ENCODE assay signal across 8 cellular contexts in the genomic region with DNA sequence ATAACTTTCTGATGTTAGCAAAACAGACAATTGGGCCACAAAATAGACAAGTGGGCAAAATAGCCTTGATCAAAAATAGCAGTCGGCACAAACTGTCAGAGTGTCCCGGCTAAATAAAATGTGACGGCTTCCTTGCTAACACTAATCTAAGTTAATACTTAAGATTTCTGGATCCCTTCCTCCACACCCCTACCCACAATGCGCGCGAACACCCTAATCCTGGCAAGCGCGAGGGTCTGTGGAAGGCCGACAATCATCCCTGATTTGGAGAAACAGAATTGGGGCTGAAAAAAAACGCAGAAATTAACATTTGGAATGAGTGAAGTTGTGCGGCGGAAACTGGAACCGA. TPM values are rescaled to one million over a fixed set of nuclear protein-coding genes. Genes with fewer than 3 reads are reported as not detected.
A peak's percentile ranks its signal among the peaks of the same experiment; 100 is the strongest.
DNase-seq lines count a peak whose midpoint lies in the region; ATAC-seq lines count a peak whose summit lies in the region.

No MANE protein-coding gene starts in this region.

- peak overlapping the region; percentile 96 for H3K4me3 Mint-ChIP-seq in activated CD4-positive, alpha-beta memory T cell treated with anti-CD3 and anti-CD28 coated beads for 36 hours
- H3K4me3 Mint-ChIP-seq in stimulated activated naive CD8-positive, alpha-beta T cell treated with anti-CD3 and anti-CD28 coated beads, Interleukin-15, amount 100 ng/mL, for 72 hours = peak overlapping the region; percentile 98

- CTCF ChIA-PET in activated CD4-positive, alpha-beta memory T cell treated with anti-CD3 and anti-CD28 coated beads for 36 hours (lab: Charles Lee) = no interaction called here

- POLR2A ChIA-PET in activated CD4-positive, alpha-beta memory T cell treated with anti-CD3 and anti-CD28 coated beads for 36 hours (lab: Charles Lee) = interaction anchor here (1.0 kb wide), 1 partner anchor 1354 kb away, joined by 3 read pairs; no protein-coding TSS in a partner anchor

- DNase-seq in activated CD4-positive, alpha-beta memory T cell treated with anti-CD3 and anti-CD28 coated beads for 36 hours = no peak
- no peak for DNase-seq in stimulated activated naive CD8-positive, alpha-beta T cell treated with anti-CD3 and anti-CD28 coated beads, Interleukin-15, amount 100 ng/mL, for 72 hours
- DNase-seq in NCI-H2029 (lab: John Stamatoyannopoulos, UW) (no peak), activated gamma-delta T cell treated with Interleukin-2 at 50 U/mL for 16 hours (no peak), HCEC 1CT (no peak)
- DNase-seq in stimulated activated naive CD4-positive, alpha-beta T cell treated with Interleukin-2 at 50 U/mL for 16 hours (lab: John Stamatoyannopoulos, UW) = no peak

- H3K4me1 Mint-ChIP-seq in activated CD4-positive, alpha-beta memory T cell treated with anti-CD3 and anti-CD28 coated beads for 36 hours (ENCODE audit: low read depth) = peaks cover 37% of the 10 kb centered on the region
- H3K4me1 Mint-ChIP-seq in stimulated activated naive CD8-positive, alpha-beta T cell treated with anti-CD3 and anti-CD28 coated beads, Interleukin-15, amount 100 ng/mL, for 72 hours = peaks cover 48% of the 10 kb centered on the region

- peak overlapping the region; percentile 89 for H3K4me3 ChIP-seq in iPS-11a (ENCODE audit: low read depth, low read length)

- peak overlapping the region; percentile 86 for H3K27ac Mint-ChIP-seq in activated CD4-positive, alpha-beta memory T cell treated with anti-CD3 and anti-CD28 coated beads for 36 hours
- peak overlapping the region; percentile 95 to 98 for H3K27ac Mint-ChIP-seq in stimulated activated naive CD8-positive, alpha-beta T cell treated with anti-CD3 and anti-CD28 coated beads, Interleukin-15, amount 100 ng/mL, for 72 hours

- H3K9me3 Mint-ChIP-seq in activated CD4-positive, alpha-beta memory T cell treated with anti-CD3 and anti-CD28 coated beads for 36 hours = no peaks in the 10 kb centered on the region
- no peaks in the 10 kb centered on the region for H3K9me3 Mint-ChIP-seq in stimulated activated naive CD8-positive, alpha-beta T cell treated with anti-CD3 and anti-CD28 coated beads, Interleukin-15, amount 100 ng/mL, for 72 hours

- H3K36me3 Mint-ChIP-seq in activated CD4-positive, alpha-beta memory T cell treated with anti-CD3 and anti-CD28 coated beads for 36 hours = peaks cover 20% of the 10 kb centered on the region

- peak; percentile 0 for ATAC-seq in HG02623 (IDR thresholded peaks at IDR 0.05; ENCODE audit: unreplicated experiment)
- ATAC-seq in stimulated activated naive CD8-positive, alpha-beta T cell treated with anti-CD3 and anti-CD28 coated beads, Interleukin-15, amount 100 ng/mL, for 72 hours = peak; percentile 0

- no peaks in the 10 kb centered on the region for H3K27me3 Mint-ChIP-seq in activated CD4-positive, alpha-beta memory T cell treated with anti-CD3 and anti-CD28 coated beads for 36 hours
- no peaks in the 10 kb centered on the region for H3K27me3 Mint-ChIP-seq in stimulated activated naive CD8-positive, alpha-beta T cell treated with anti-CD3 and anti-CD28 coated beads, Interleukin-15, amount 100 ng/mL, for 72 hours

- intact Hi-C loops in activated CD4-positive, alpha-beta memory T cell treated with anti-CD3 and anti-CD28 coated beads for 36 hours (cut with micrococcal nuclease) = loop anchor here (1.0 to 10.0 kb wide), 5 partner anchors 31 to 1385 kb away; a partner anchor contains a TSS

RNA-seq across cellular contexts. Expression of a gene that starts 0.5 kb away (rescaled TPM):
- total RNA-seq in activated CD4-positive, alpha-beta memory T cell treated with anti-CD3 and anti-CD28 coated beads for 36 hours = 10 to 100 TPM; 12.8 to 13.7 TPM

RNA-seq across cellular contexts. Expression of a gene that starts 0.7 kb away (rescaled TPM):
- total RNA-seq in activated CD4-positive, alpha-beta memory T cell treated with anti-CD3 and anti-CD28 coated beads for 36 hours = 1 to 10 TPM; 5.3 to 6.8 TPM
